Comparison of ENCODE assay signal across 10 cellular contexts in genomic region chr22:37635157-37635556, GRCh38. TPM values are rescaled to one million over a fixed set of nuclear protein-coding genes. Genes with fewer than 3 reads are reported as not detected.
A peak's percentile ranks its signal among the peaks of the same experiment; 100 is the strongest.
DNase-seq lines count a peak whose midpoint lies in the region; ATAC-seq and TF ChIP-seq lines count a peak whose summit lies in the region.
"Had no signal": no experiment of that assay in that cellular context is flagged by ENCODE, and none has a peak within 500 bp of the region (broad histone marks: within the 10 kb centered on the region; RNA-seq: fewer than 3 reads in every experiment).

No MANE protein-coding gene starts in this region.

- H3K27ac ChIP-seq in HL-60 (replicated peaks): peak overlapping the region; percentile 87

- ATAC-seq in GM21381 (IDR thresholded peaks at IDR 0.05; ENCODE audit: unreplicated experiment) (no peak), left lobe of liver (no peak)
- ATAC-seq: esophagus mucosa, left colon had no signal

- no peaks in the 10 kb centered on the region for H3K9me3 Mint-ChIP-seq in activated naive CD8-positive, alpha-beta T cell treated with anti-CD3 and anti-CD28 coated beads for 36 hours
- H3K9me3 Mint-ChIP-seq in neural crest cell: no peaks in the 10 kb centered on the region

- no peaks in the 10 kb centered on the region for H3K27me3 Mint-ChIP-seq in activated naive CD8-positive, alpha-beta T cell treated with anti-CD3 and anti-CD28 coated beads for 36 hours
- peaks cover 4% of the 10 kb centered on the region for H3K27me3 Mint-ChIP-seq in neural crest cell (ENCODE audit: low read depth)

- H3K4me3 ChIP-seq in HL-60 (replicated peaks; ENCODE audit: insufficient read depth, low read length): no peak overlapping the region

- H3K4me1 Mint-ChIP-seq in activated naive CD8-positive, alpha-beta T cell treated with anti-CD3 and anti-CD28 coated beads for 36 hours: peaks cover 71% of the 10 kb centered on the region
- H3K4me1 Mint-ChIP-seq in neural crest cell: peaks cover 40% of the 10 kb centered on the region

- no peak for TF ChIP-seq CTCF in HL-60 (IDR thresholded peaks at IDR 0.05; ENCODE audit: insufficient read depth, low read length)
- no peak for TF ChIP-seq CTCF in neural crest cell (conservative IDR thresholded peaks at IDR 0.05)

- H3K36me3 Mint-ChIP-seq in activated naive CD8-positive, alpha-beta T cell treated with anti-CD3 and anti-CD28 coated beads for 36 hours: peaks cover 8% of the 10 kb centered on the region
- no peaks in the 10 kb centered on the region for H3K36me3 Mint-ChIP-seq in neural crest cell (ENCODE audit: low read depth)

- peak overlapping the region; percentile 92 for H3K27ac Mint-ChIP-seq in activated naive CD8-positive, alpha-beta T cell treated with anti-CD3 and anti-CD28 coated beads for 36 hours
- peak overlapping the region; percentile 84 for H3K27ac Mint-ChIP-seq in neural crest cell (ENCODE audit: unreplicated experiment)

- H3K27me3 ChIP-seq in HL-60 (ENCODE audit: insufficient read depth, poor library complexity, severe bottlenecking): no peaks in the 10 kb centered on the region

- DNase-seq in HL-60 (ENCODE audit: low read depth in 1 of 2, low spot score in 1 of 2): no peak
- DNase-seq in activated naive CD8-positive, alpha-beta T cell treated with anti-CD3 and anti-CD28 coated beads for 36 hours: no peak
- no peak for DNase-seq in neural crest cell (ENCODE audit: low read depth, low spot score)
- DNase-seq in stimulated activated CD4-positive, alpha-beta T cell treated with anti-CD3 and anti-CD28 coated beads, Interleukin-4, amount 100 ng/mL, for 24 hours: no peak
- no peak for DNase-seq in left lobe of liver (ENCODE audit: low spot score)
- DNase-seq: DND-41, left colon, SW 1271 had no signal

- no peak overlapping the region for H3K4me3 Mint-ChIP-seq in activated naive CD8-positive, alpha-beta T cell treated with anti-CD3 and anti-CD28 coated beads for 36 hours
- no peak overlapping the region for H3K4me3 Mint-ChIP-seq in neural crest cell

RNA-seq across cellular contexts. Expression of gene SH3BP1, which starts 4.3 kb away (rescaled TPM):
- total RNA-seq in activated naive CD8-positive, alpha-beta T cell treated with anti-CD3 and anti-CD28 coated beads for 36 hours: 100 to 1,000 TPM in 1 of 2 experiments, 10 to 100 TPM in 1; 90.8 to 103 TPM
- total RNA-seq in neural crest cell (36.4 and 36.6 TPM in 2 replicates), left lobe of liver (3.0 TPM)

RNA-seq across cellular contexts. Expression of gene PDXP, which starts 23.4 kb away (rescaled TPM):
- total RNA-seq in activated naive CD8-positive, alpha-beta T cell treated with anti-CD3 and anti-CD28 coated beads for 36 hours: 10 to 100 TPM; 41.4 to 42.5 TPM
- total RNA-seq in neural crest cell (51.5 and 55.3 TPM in 2 replicates), left lobe of liver (40.9 TPM)

RNA-seq across cellular contexts. Expression of gene GGA1, which starts 26.5 kb away (rescaled TPM):
- total RNA-seq in activated naive CD8-positive, alpha-beta T cell treated with anti-CD3 and anti-CD28 coated beads for 36 hours: 10 to 100 TPM; 56.3 to 61.9 TPM
- 85.1 and 88.6 TPM in 2 replicates for total RNA-seq in neural crest cell
- 27.3 TPM for total RNA-seq in left lobe of liver

RNA-seq across cellular contexts. Expression of gene LGALS1, which starts 40.3 kb away (rescaled TPM):
- total RNA-seq in activated naive CD8-positive, alpha-beta T cell treated with anti-CD3 and anti-CD28 coated beads for 36 hours: 100 to 1,000 TPM; 166 to 171 TPM
- 16.1 and 21.0 TPM in 2 replicates for total RNA-seq in neural crest cell
- 115 TPM for total RNA-seq in left lobe of liver

RNA-seq across cellular contexts. Expression of gene NOL12, which starts 51.0 kb away (rescaled TPM):
- total RNA-seq in activated naive CD8-positive, alpha-beta T cell treated with anti-CD3 and anti-CD28 coated beads for 36 hours: 10 to 100 TPM; 50.0 to 50.8 TPM
- total RNA-seq in neural crest cell (43.3 and 44.5 TPM in 2 replicates), left lobe of liver (9.9 TPM)
